12 cellular contexts compared by ENCODE assay signal in genomic region chr17:8673621-8674020, GRCh38. TPM values are rescaled to one million over a fixed set of nuclear protein-coding genes. Genes with fewer than 3 reads are reported as not detected.
DNase-seq lines count a peak whose midpoint lies in the region; ATAC-seq, FAIRE-seq and TF ChIP-seq lines count a peak whose summit lies in the region.
"Had no signal": no experiment of that assay in that cellular context is flagged by ENCODE, and none has a peak within 500 bp of the region (broad histone marks: within the 10 kb centered on the region; RNA-seq: fewer than 3 reads in every experiment).

No MANE protein-coding gene starts in this region.

- 33 to 38% methylated on average over 1 of the region's 1 CpG for WGBS in pancreas, 2 donors
- WGBS in tibial nerve, 2 donors, result 27 to 52% methylated on average over 1 of the region's 1 CpG

- H3K27me3 ChIP-seq in BE2C, result peaks cover 18% of the 10 kb centered on the region
- peaks cover 0 to 9% (median 0%) of the 10 kb centered on the region in 4 donors for H3K27me3 ChIP-seq in pancreas
- no peaks in the 10 kb centered on the region for H3K27me3 ChIP-seq in breast epithelium
- no peaks in the 10 kb centered on the region for H3K27me3 ChIP-seq in tibial nerve

- H3K4me1 ChIP-seq in BE2C, result peaks cover 7% of the 10 kb centered on the region
- no peaks in the 10 kb centered on the region for H3K4me1 ChIP-seq in pancreas
- H3K4me1 ChIP-seq in breast epithelium, result no peaks in the 10 kb centered on the region
- peaks cover 0 to 17% (median 0%) of the 10 kb centered on the region in 4 donors for H3K4me1 ChIP-seq in tibial nerve

- TF ChIP-seq CTCF in BE2C (IDR thresholded peaks at IDR 0.05; ENCODE audit: low read depth, low read length), result no peak
- TF ChIP-seq CTCF in pancreas (IDR thresholded peaks at IDR 0.05), result no peak
- no peak for TF ChIP-seq CTCF in breast epithelium (IDR thresholded peaks at IDR 0.05)
- no peak for TF ChIP-seq CTCF in tibial nerve (IDR thresholded peaks at IDR 0.05)

- no peak for FAIRE-seq in pancreas (lab: Jason Lieb, UNC)

- DNase-seq in BE2C, result peak; percentile 75
- DNase-seq in SK-N-DZ (ENCODE audit: low spot score), result peak; percentile 93
- DNase-seq in foreskin melanocyte, result peak; percentile 83
- DNase-seq in pancreas, result peak in 2 of 6 donors; percentile 36 to 42
- DNase-seq in breast epithelium (ENCODE audit: low spot score in 2 of 2), result no peak
- DNase-seq in tibial nerve (ENCODE audit: low spot score in 2 of 2), result no peak
- DNase-seq: activated B cell treated with CpG ODN at 0.5 μM for 24 hours; CD4-positive, CD25-positive, alpha-beta regulatory T cell; KBM-7; NCI-H187 treated with DMSO at 0.1 percent for 48 hours had no signal

- no peaks in the 10 kb centered on the region for H3K36me3 ChIP-seq in BE2C
- H3K36me3 ChIP-seq in pancreas, result no peaks in the 10 kb centered on the region
- H3K36me3 ChIP-seq in breast epithelium, result no peaks in the 10 kb centered on the region
- no peaks in the 10 kb centered on the region for H3K36me3 ChIP-seq in tibial nerve

- intact Hi-C loops in pancreas (cut with DNase I), result no loop called here
- intact Hi-C loops in breast epithelium (cut with DNase I; ENCODE audit: low total_unique reads), result no loop called here

- TF ChIP-seq POLR2A in breast epithelium (IDR thresholded peaks at IDR 0.05) (no peak), tibial nerve (IDR thresholded peaks at IDR 0.05) (no peak)

- H3K9me3 ChIP-seq in BE2C (no peaks in the 10 kb centered on the region), pancreas (no peaks in the 10 kb centered on the region), breast epithelium (no peaks in the 10 kb centered on the region), tibial nerve (peaks cover 0 to 8% (median 0%) of the 10 kb centered on the region in 4 donors)

- no peak for TF ChIP-seq EP300 in tibial nerve (IDR thresholded peaks at IDR 0.05)

- ATAC-seq in pancreas (peak; percentile 74 to 91 (median 86)), HG03196 (IDR thresholded peaks at IDR 0.05; ENCODE audit: unreplicated experiment) (no peak), GM21619 (IDR thresholded peaks at IDR 0.05; ENCODE audit: unreplicated experiment) (no peak)

- H3K27ac ChIP-seq in pancreas (peak overlapping the region in 3 of 4 donors; percentile 42 to 64 (median 42)), breast epithelium (no peak overlapping the region), tibial nerve (no peak overlapping the region)

- no peak overlapping the region for H3K4me3 ChIP-seq in BE2C (ENCODE audit: low read depth, low read length)
- H3K4me3 ChIP-seq in pancreas, result no peak overlapping the region
- H3K4me3 ChIP-seq in breast epithelium, result no peak overlapping the region
- H3K4me3 ChIP-seq in tibial nerve, result no peak overlapping the region

RNA-seq across cellular contexts. Expression of gene MYH10, which starts 43.1 kb away (rescaled TPM):
- 47.5 TPM for polyA plus RNA-seq in BE2C (2012; ENCODE audit: insufficient read depth, insufficient read length, low read depth)
- polyA plus RNA-seq in SK-N-DZ (2014; cell fraction: cytosol; rRNA removed), result 70.8 and 77.2 TPM in 2 replicates
- polyA plus RNA-seq in SK-N-DZ (2014; cell fraction: nucleus; rRNA removed), result 64.8 and 90.6 TPM in 2 replicates
- total RNA-seq in pancreas, result 10 to 100 TPM in 5 of 6 donors, 1 to 10 TPM in 1; 7.6 to 28.0 (median 12.6) TPM
- polyA plus RNA-seq in pancreas, result 10 to 100 TPM in 1 of 2 donors, 1 to 10 TPM in 1; 4.6 to 11.1 TPM
- 10 to 100 TPM; 46.2 to 54.7 (median 46.7) TPM for total RNA-seq in breast epithelium
- total RNA-seq in tibial nerve, result 10 to 100 TPM; 29.3 to 50.0 (median 35.4) TPM

Comparison
In these comparisons a context has a peak if more than half of its experiments do, and no peak if none do; other contexts are left out.
1. DNase-seq: peak in BE2C (single experiment), SK-N-DZ (single experiment) and foreskin melanocyte (single experiment); none in breast epithelium (0 of 2) and tibial nerve (0 of 2).
2. ATAC-seq: peak in pancreas (4 of 4); none in HG03196 (single experiment) and GM21619 (single experiment).
3. H3K27ac ChIP-seq: peak in pancreas (3 of 4); none in breast epithelium (0 of 2) and tibial nerve (0 of 4).